8 cellular contexts compared by ENCODE assay signal in the genomic region with DNA sequence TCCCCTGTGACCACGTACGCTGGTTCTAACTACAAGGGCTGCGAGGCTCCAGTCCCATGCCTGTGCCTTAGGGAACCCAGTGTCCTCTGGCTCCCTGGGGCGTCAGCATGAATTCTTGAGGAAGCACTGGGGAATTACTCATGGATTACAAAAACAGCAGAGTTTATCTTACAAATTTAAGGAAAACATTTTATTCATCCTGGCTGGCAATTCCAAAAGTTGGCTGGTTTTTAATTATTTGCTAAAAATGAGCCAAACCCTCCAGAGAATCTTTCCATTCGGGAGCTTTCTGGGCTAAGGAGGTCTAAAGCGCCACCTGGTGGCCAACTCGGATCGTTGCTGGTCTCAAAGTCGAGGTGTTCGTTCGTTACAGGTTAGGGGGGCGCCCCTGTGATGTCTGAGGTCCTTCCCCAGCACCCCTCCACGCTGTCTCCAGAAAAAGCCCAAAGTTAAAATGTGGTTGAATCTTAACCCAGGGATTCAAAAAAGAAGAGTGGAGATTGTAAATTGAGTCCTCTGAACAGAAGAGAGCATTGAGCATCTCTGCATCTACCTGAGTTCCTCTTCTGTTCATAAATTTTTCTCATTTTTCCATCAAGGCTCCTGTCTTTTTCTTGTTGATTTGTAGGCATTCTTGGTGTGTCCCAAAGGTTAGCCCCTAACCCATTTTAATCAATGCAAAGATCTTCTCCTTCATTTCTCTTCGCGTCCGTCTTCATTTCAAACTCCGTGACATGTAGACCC.
A peak's percentile ranks its signal among the peaks of the same experiment; 100 is the strongest.
DNase-seq lines count a peak whose midpoint lies in the region; ATAC-seq and TF ChIP-seq lines count a peak whose summit lies in the region.

No MANE protein-coding gene starts in this region.

- no peaks in the 10 kb centered on the region for H3K4me1 ChIP-seq in OCI-LY1 (ENCODE audit: insufficient read depth, low read length, severe bottlenecking)

- TF ChIP-seq CTCF in OCI-LY1 (IDR thresholded peaks at IDR 0.05; ENCODE audit: low read length): peak; percentile 94

- no peak overlapping the region for H3K4me2 ChIP-seq in OCI-LY1 (ENCODE audit: low read length)

- H3K4me3 ChIP-seq in OCI-LY1 (ENCODE audit: low read depth, low read length, poor library complexity, severe bottlenecking): no peak overlapping the region

- DNase-seq in ELR (ENCODE audit: low read depth): peak; percentile 56
- DNase-seq in HT-29 (ENCODE audit: low spot score): peak; percentile 76
- peak; percentile 2 for DNase-seq in activated effector memory CD4-positive, alpha-beta T cell treated with Interleukin-2 at 50 U/mL for 16 hours
- peak; percentile 29 for DNase-seq in globus pallidus (ENCODE audit: low spot score)
- DNase-seq in pons (ENCODE audit: low spot score): peak; percentile 62

- H3F3A ChIP-seq in OCI-LY1 (ENCODE audit: insufficient read depth, low read length): no peaks in the 10 kb centered on the region

- no peaks in the 10 kb centered on the region for H3K79me2 ChIP-seq in OCI-LY1 (ENCODE audit: insufficient read depth, low read length)

- ATAC-seq in GM21526 (IDR thresholded peaks at IDR 0.05; ENCODE audit: low FRiP score, unreplicated experiment) (no peak), HG03378 (IDR thresholded peaks at IDR 0.05; ENCODE audit: unreplicated experiment) (no peak)

- H3K27ac ChIP-seq in OCI-LY1 (ENCODE audit: low read depth, low read length, poor library complexity, severe bottlenecking): no peak overlapping the region

- no peaks in the 10 kb centered on the region for H3K9me2 ChIP-seq in OCI-LY1 (ENCODE audit: low read depth, low read length)

- no peak overlapping the region for H3K9ac ChIP-seq in OCI-LY1 (ENCODE audit: low read length)

- H3K36me3 ChIP-seq in OCI-LY1 (ENCODE audit: insufficient read depth, low read length): no peaks in the 10 kb centered on the region

- H3K27me3 ChIP-seq in OCI-LY1 (ENCODE audit: insufficient read depth, low read length): no peaks in the 10 kb centered on the region

- H3K9me3 ChIP-seq in OCI-LY1 (ENCODE audit: low read length): no peaks in the 10 kb centered on the region

- no peak overlapping the region for H2AFZ ChIP-seq in OCI-LY1 (ENCODE audit: low read length)

- H4K20me1 ChIP-seq in OCI-LY1 (ENCODE audit: insufficient read depth, low read length): no peaks in the 10 kb centered on the region

Comparison
In these comparisons a context has a peak if more than half of its experiments do, and no peak if none do; other contexts are left out.
1. DNase-seq: peak in every context shown above with its lines; median percentile 76 in HT-29; 62 in pons; 56 in ELR; 29 in globus pallidus; 2 in activated effector memory CD4-positive, alpha-beta T cell treated with Interleukin-2 at 50 U/mL for 16 hours.